In genomic region chr1:220726634-220727033, GRCh38 we compare ENCODE assay signal across 1 cellular context.
TF ChIP-seq lines count a peak whose summit lies in the region.

No MANE protein-coding gene starts in this region.

TF ChIP-seq in K562, 482 proteins besides CTCF, POLR2A, EP300 and RAD21:
- TF ChIP-seq ZBTB9 (CRISPR knock-in tag; IDR thresholded peaks at IDR 0.05) (no peak), FOS (IDR thresholded peaks at IDR 0.05; ENCODE audit: extremely low read depth, insufficient read length) (no peak), MXD1 (CRISPR knock-in tag; IDR thresholded peaks at IDR 0.05; ENCODE audit: borderline replicate concordance, poor library complexity, severe bottlenecking) (no peak), CEBPZ (IDR thresholded peaks at IDR 0.05; ENCODE audit: borderline replicate concordance, low read depth, low read length) (no peak), ZNF253 (CRISPR knock-in tag; conservative IDR thresholded peaks at IDR 0.05) (no peak), ZNF212 (CRISPR knock-in tag; IDR thresholded peaks at IDR 0.05) (no peak), NFXL1 (CRISPR knock-in tag; IDR thresholded peaks at IDR 0.05) (no peak), HSF4 (CRISPR knock-in tag; IDR thresholded peaks at IDR 0.05; ENCODE audit: borderline replicate concordance) (no peak), KDM5B (IDR thresholded peaks at IDR 0.05; ENCODE audit: insufficient replicate concordance, low read depth, low read length) (no peak), AFF4 (CRISPR knock-in tag; IDR thresholded peaks at IDR 0.05) (no peak), MLLT1 (IDR thresholded peaks at IDR 0.05) (no peak), FOXA3 (CRISPR knock-in tag; conservative IDR thresholded peaks at IDR 0.05 in 1 of 2, IDR thresholded peaks at IDR 0.05 in 1 of 2) (no peak), FOXK1 (CRISPR knock-in tag; IDR thresholded peaks at IDR 0.05; ENCODE audit: borderline replicate concordance) (no peak), HNRNPK (IDR thresholded peaks at IDR 0.05; ENCODE audit: low read depth, low read length, poor library complexity, severe bottlenecking) (no peak), CSDE1 (IDR thresholded peaks at IDR 0.05) (no peak), GATA2 (CRISPR knock-in tag; IDR thresholded peaks at IDR 0.05) (no peak), GTF2F1 (IDR thresholded peaks at IDR 0.05; ENCODE audit: low read depth, low read length) (no peak), RAD51 (IDR thresholded peaks at IDR 0.05; ENCODE audit: borderline replicate concordance, low read depth) (no peak), BMI1 (IDR thresholded peaks at IDR 0.05; ENCODE audit: low read length) (no peak), EZH2 (IDR thresholded peaks at IDR 0.05; ENCODE audit: borderline replicate concordance, low read depth, low read length) (no peak)
